Comparison of ENCODE assay signal across 29 cellular contexts in the genomic region with DNA sequence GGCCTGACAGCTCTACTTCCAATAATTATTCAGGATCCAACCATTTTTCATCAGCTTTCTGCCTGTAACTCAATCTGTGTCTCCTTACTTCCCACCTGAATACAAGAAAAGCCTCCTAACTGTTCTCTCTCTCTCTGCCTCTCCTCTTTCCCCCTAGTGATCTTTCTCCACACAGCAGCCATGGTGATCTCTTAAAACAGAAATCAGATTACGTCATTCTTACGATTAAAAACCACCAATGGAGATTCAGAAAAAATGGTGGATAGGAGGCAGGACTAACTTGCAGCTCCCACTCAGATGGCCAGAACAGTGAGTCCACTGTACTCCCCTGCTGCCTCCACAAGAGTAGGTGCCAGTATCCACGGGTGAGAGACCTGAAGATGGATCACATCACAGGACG.
"Had no signal": no experiment of that assay in that cellular context is flagged by ENCODE, and none has a peak within 500 bp of the region (broad histone marks: within the 10 kb centered on the region; RNA-seq: fewer than 3 reads in every experiment).

No MANE protein-coding gene starts in this region.

- H3K9me3 ChIP-seq: ovary, psoas muscle, suprapubic skin, testis, tibial artery, transverse colon, vagina had no signal

- DNase-seq: natural killer cell; occipital lobe; ovary; posterior cingulate gyrus; psoas muscle; right cardiac atrium; spleen; stimulated activated CD4-positive, alpha-beta T cell treated with anti-CD3 and anti-CD28 coated beads, Interleukin-12 subunit alpha, Interleukin-12 subunit beta, amount 100 ng/mL, for 4 hours; stimulated activated CD4-positive, alpha-beta T cell treated with anti-CD3 and anti-CD28 coated beads, Interleukin-1b, Interleukin-23, amount 100 ng/mL, for 48 hours; stimulated activated CD4-positive, alpha-beta T cell treated with anti-CD3 and anti-CD28 coated beads, Interleukin-4, amount 100 ng/mL, for 1 hour; stimulated activated CD4-positive, alpha-beta T cell treated with anti-CD3 and anti-CD28 coated beads, Interleukin-4, amount 100 ng/mL, for 4 hours; stimulated activated CD8-positive, alpha-beta memory T cell treated with anti-CD3 and anti-CD28 coated beads, Interleukin-4, amount 100 ng/mL, for 48 hours; stimulated activated naive CD4-positive, alpha-beta T cell; stimulated activated naive CD8-positive, alpha-beta T cell treated with anti-CD3 and anti-CD28 coated beads, Interleukin-15, amount 100 ng/mL, for 72 hours; stimulated activated naive CD8-positive, alpha-beta T cell treated with anti-CD3 and anti-CD28 coated beads, Interleukin-15, Interleukin-2, amounts not matched to agents 100 U/mL and 50 U/mL, for 24 hours; substantia nigra; testis; tibial artery; transverse colon; upper lobe of left lung had no signal

- H3K79me2 ChIP-seq: parathyroid adenoma had no signal

- H3K4me3 ChIP-seq: neural progenitor cell, ovary, psoas muscle, skin epidermis, smooth muscle cell, spleen, suprapubic skin, testis, tibial artery, transverse colon, upper lobe of left lung, vagina had no signal

- H3K9ac ChIP-seq: neural progenitor cell, parathyroid adenoma had no signal

- FAIRE-seq: urothelium cell line had no signal

- H3K36me3 ChIP-seq: neural progenitor cell, ovary, spleen, suprapubic skin, tibial artery, transverse colon, upper lobe of left lung, vagina had no signal

- H3K4me1 ChIP-seq: neural progenitor cell, parathyroid adenoma, psoas muscle, spleen, suprapubic skin, testis, upper lobe of left lung, vagina had no signal

- H3K27me3 ChIP-seq: neural progenitor cell, ovary, spleen, suprapubic skin, testis, tibial artery, transverse colon, upper lobe of left lung, vagina had no signal

- H3K27ac ChIP-seq: neural progenitor cell, ovary, parathyroid adenoma, psoas muscle, skin epidermis, spleen, suprapubic skin, testis, tibial artery, transverse colon, upper lobe of left lung, vagina had no signal

- H3K4me2 ChIP-seq: neural progenitor cell, smooth muscle cell had no signal

- ATAC-seq: natural killer cell; psoas muscle; right cardiac atrium; sciatic nerve; stimulated activated memory B cell treated with anti-CD40 and anti-IgM and Interleukin-4, amounts not matched to agents 10 μg/mL and 1 μg/mL and 100 μg/mL, for 72 hours; stimulated activated naive CD8-positive, alpha-beta T cell treated with anti-CD3 and anti-CD28 coated beads, Interleukin-15, amount 100 ng/mL, for 72 hours; stimulated activated naive CD8-positive, alpha-beta T cell treated with anti-CD3 and anti-CD28 coated beads, Interleukin-15, Interleukin-2, amounts not matched to agents 100 U/mL and 50 U/mL, for 24 hours had no signal

- H2AFZ ChIP-seq: neural progenitor cell, parathyroid adenoma had no signal
